Comparison of ENCODE assay signal across 8 cellular contexts in genomic region chr1:235883261-235883927, GRCh38. TPM values are rescaled to one million over a fixed set of nuclear protein-coding genes. Genes with fewer than 3 reads are reported as not detected.
A peak's percentile ranks its signal among the peaks of the same experiment; 100 is the strongest.
DNase-seq lines count a peak whose midpoint lies in the region; ATAC-seq and TF ChIP-seq lines count a peak whose summit lies in the region.

No MANE protein-coding gene starts in this region.

- ATAC-seq in activated T-cell treated with anti-CD3 and anti-CD28 coated beads, Interleukin-2, amount 50 U/mL, for 4 hours = no peak
- ATAC-seq in GM19328 (IDR thresholded peaks at IDR 0.05; ENCODE audit: unreplicated experiment) = no peak

- intact Hi-C loops in MCF 10A (cut with micrococcal nuclease) (no loop called here), testis (cut with DNase I; ENCODE audit: low total_unique reads) (no loop called here)

- H3K36me3 Mint-ChIP-seq in activated T-cell treated with anti-CD3 and anti-CD28 coated beads, Interleukin-2, amount 50 U/mL, for 4 hours (ENCODE audit: insufficient read depth) = no peaks in the 10 kb centered on the region
- no peaks in the 10 kb centered on the region for H3K36me3 Mint-ChIP-seq in MCF 10A (ENCODE audit: insufficient read depth, unreplicated experiment)

- peak overlapping the region; percentile 56 for H3K4me3 Mint-ChIP-seq in activated T-cell treated with anti-CD3 and anti-CD28 coated beads, Interleukin-2, amount 50 U/mL, for 4 hours
- H3K4me3 Mint-ChIP-seq in MCF 10A (ENCODE audit: unreplicated experiment) = peak overlapping the region; percentile 5

- no peaks in the 10 kb centered on the region for H3K9me3 Mint-ChIP-seq in activated T-cell treated with anti-CD3 and anti-CD28 coated beads, Interleukin-2, amount 50 U/mL, for 4 hours
- no peaks in the 10 kb centered on the region for H3K9me3 Mint-ChIP-seq in MCF 10A (ENCODE audit: unreplicated experiment)

- H3K27me3 ChIP-seq in testis = no peaks in the 10 kb centered on the region

- CTCF ChIA-PET in MCF 10A (lab: Yijun Ruan, JAX) = interaction anchor here (1.3 to 2.5 kb wide), 3 partner anchors 26 to 89 kb away, joined by 3 to 5 read pairs (median 4); no protein-coding TSS in a partner anchor

- TF ChIP-seq POLR2A in testis (IDR thresholded peaks at IDR 0.05) = no peak

- BruUV-seq in MCF 10A (replicated peaks; lab: Mats Ljungman, UMichigan) = no TSS peak

- peak overlapping the region in 1 of 2 donors; percentile 17 for H3K4me3 ChIP-seq in testis

- 38 to 48% methylated on average over 11 to 12 of the region's 12 CpGs for WGBS in testis, 2 donors

- H3K27ac ChIP-seq in testis = peak overlapping the region; percentile 74 to 78

- H3K36me3 ChIP-seq in testis (ENCODE audit: low read depth, missing control alignments) = no peaks in the 10 kb centered on the region

- POLR2A ChIA-PET in MCF 10A (lab: Yijun Ruan, JAX) = interaction anchor here (0.7 to 5.8 kb wide), 9 partner anchors 8 to 122 kb away, joined by 3 to 60 read pairs (median 4); partner anchors contain the start of gene LYST

- H3K4me1 Mint-ChIP-seq in activated T-cell treated with anti-CD3 and anti-CD28 coated beads, Interleukin-2, amount 50 U/mL, for 4 hours (ENCODE audit: low read depth) = peaks cover 42% of the 10 kb centered on the region
- H3K4me1 Mint-ChIP-seq in MCF 10A (ENCODE audit: insufficient read depth, unreplicated experiment) = peaks cover 21% of the 10 kb centered on the region

- no peak overlapping the region for H3K27ac Mint-ChIP-seq in MCF 10A (ENCODE audit: low read depth, unreplicated experiment)

- H3K4me1 ChIP-seq in testis = peaks cover 21% of the 10 kb centered on the region

- TF ChIP-seq CTCF in MCF 10A (IDR thresholded peaks at IDR 0.05; ENCODE audit: unreplicated experiment) (no peak), testis (IDR thresholded peaks at IDR 0.05) (no peak)

- no peak for DNase-seq in activated T-cell treated with anti-CD3 and anti-CD28 coated beads, Interleukin-2, amount 50 U/mL, for 4 hours
- DNase-seq in activated T-cell treated with anti-CD3 and anti-CD28 coated beads, Interleukin-2, amount 50 U/mL, for 48 hours = no peak
- peak; percentile 74 for DNase-seq in NCI-H2029 (lab: John Stamatoyannopoulos, UW)
- DNase-seq in MCF 10A (ENCODE audit: unreplicated experiment) = peak; percentile 98
- peak; percentile 62 for DNase-seq in kidney glomerular epithelial cell (lab: John Stamatoyannopoulos, UW)
- peak; percentile 91 for DNase-seq in testis
- DNase-seq in activated gamma-delta T cell (lab: John Stamatoyannopoulos, UW) = no peak

- no peaks in the 10 kb centered on the region for H3K27me3 Mint-ChIP-seq in activated T-cell treated with anti-CD3 and anti-CD28 coated beads, Interleukin-2, amount 50 U/mL, for 4 hours (ENCODE audit: low read depth)
- no peaks in the 10 kb centered on the region for H3K27me3 Mint-ChIP-seq in MCF 10A (ENCODE audit: insufficient read depth, unreplicated experiment)

- no peaks in the 10 kb centered on the region for H3K9me3 ChIP-seq in testis

RNA-seq across cellular contexts. Expression of gene LYST, which starts 16.7 kb away (rescaled TPM):
- 10 to 100 TPM; 30.3 to 35.2 (median 33.7) TPM for total RNA-seq in activated T-cell treated with anti-CD3 and anti-CD28 coated beads, Interleukin-2, amount 50 U/mL, for 4 hours
- total RNA-seq in MCF 10A (2022) = 23.9 and 37.4 TPM in 2 replicates
- 10 to 100 TPM; 60.9 to 69.1 TPM for total RNA-seq in testis
- 22.9 TPM for polyA plus RNA-seq in testis (ENCODE audit: insufficient read depth, low read depth, low replicate concordance)

Comparison
In these comparisons a context has a peak if more than half of its experiments do, and no peak if none do; other contexts are left out.
1. DNase-seq: peak in NCI-H2029 (single experiment), MCF 10A (single experiment), kidney glomerular epithelial cell (single experiment) and testis (single experiment); none in activated T-cell treated with anti-CD3 and anti-CD28 coated beads, Interleukin-2, amount 50 U/mL, for 4 hours (single experiment), activated T-cell treated with anti-CD3 and anti-CD28 coated beads, Interleukin-2, amount 50 U/mL, for 48 hours (0 of 2) and activated gamma-delta T cell (single experiment).